ENCODE assay signal across 19 cellular contexts in the genomic region with DNA sequence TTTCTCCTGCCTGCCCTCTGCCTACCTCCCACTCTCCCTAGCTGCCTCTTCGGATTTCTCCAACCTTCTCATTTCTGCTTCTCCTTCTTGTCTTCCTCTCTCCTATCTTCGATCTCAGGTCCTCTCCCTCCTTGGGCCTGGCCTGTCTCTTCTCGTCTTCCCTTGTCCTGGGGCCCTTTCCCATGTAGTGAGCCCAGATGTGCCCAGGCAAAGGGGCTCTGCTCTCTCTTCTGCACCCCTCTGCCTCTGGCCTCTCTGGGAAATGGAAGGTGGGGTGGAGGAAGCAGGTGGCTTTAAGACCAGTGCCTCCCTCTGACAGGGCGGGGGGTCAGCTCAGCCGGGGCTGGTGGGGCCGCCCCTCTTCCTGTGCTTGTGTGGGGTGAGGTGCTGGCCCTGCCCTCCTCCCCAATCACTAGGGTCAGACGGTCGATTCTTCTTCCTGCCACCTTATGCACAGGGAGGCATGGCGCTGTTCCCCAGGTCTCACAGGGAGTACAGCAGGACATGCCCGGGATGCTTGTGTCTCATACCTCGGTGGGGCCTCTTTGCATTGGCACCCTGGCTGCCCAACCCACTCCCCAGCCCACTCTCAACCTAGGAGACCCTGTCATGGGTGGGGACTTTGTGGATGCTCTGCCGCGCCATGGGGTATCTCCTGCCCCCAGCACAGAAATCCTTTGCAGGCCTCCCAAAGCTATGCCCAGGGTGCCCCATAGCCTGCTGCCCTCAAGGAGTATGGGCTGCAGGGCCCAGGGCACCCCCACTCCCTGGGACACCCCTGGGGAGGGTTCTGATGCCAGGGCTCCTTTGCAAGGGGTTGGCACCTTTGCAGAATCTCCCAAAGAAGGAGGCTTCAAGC.
DNase-seq lines count a peak whose midpoint lies in the region; ATAC-seq and TF ChIP-seq lines count a peak whose summit lies in the region.
"Had no signal": no experiment of that assay in that cellular context is flagged by ENCODE, and none has a peak within 500 bp of the region (broad histone marks: within the 10 kb centered on the region; RNA-seq: fewer than 3 reads in every experiment).

No MANE protein-coding gene starts in this region.

- H3K36me3 ChIP-seq in Peyer's patch = no peaks in the 10 kb centered on the region
- no peaks in the 10 kb centered on the region for H3K36me3 ChIP-seq in mucosa of rectum (ENCODE audit: control insufficient read depth in 2 of 2, insufficient read depth in 2 of 2, low read length in 2 of 2)
- H3K36me3 ChIP-seq: left lung, SJSA1, thyroid gland had no signal

- H3K27me3 ChIP-seq in Peyer's patch = peaks cover 0 to 3% of the 10 kb centered on the region in 2 donors
- no peaks in the 10 kb centered on the region for H3K27me3 ChIP-seq in mucosa of rectum (ENCODE audit: control insufficient read depth in 2 of 2, insufficient read depth in 2 of 2, low read length in 2 of 2)
- H3K27me3 ChIP-seq: left lung, SJSA1, thyroid gland had no signal

- no peaks in the 10 kb centered on the region for H3K9me3 ChIP-seq in Peyer's patch
- no peaks in the 10 kb centered on the region for H3K9me3 ChIP-seq in mucosa of rectum (ENCODE audit: control insufficient read depth in 2 of 2, low read length in 2 of 2)
- H3K9me3 ChIP-seq: thyroid gland had no signal

- DNase-seq in Peyer's patch (peak in 2 of 3 donors; percentile 45 to 64), coronary artery (ENCODE audit: low spot score) (peak; percentile 54), substantia nigra (lab: John Stamatoyannopoulos, UW) (no peak), OCI-M2 (lab: John Stamatoyannopoulos, UW; ENCODE audit: unreplicated experiment) (no peak), NCI-H524 (lab: John Stamatoyannopoulos, UW) (no peak)
- DNase-seq: activated CD4-positive, alpha-beta T cell treated with anti-CD3 and anti-CD28 coated beads, Interleukin-2, amount 50 U/mL, for 1 hour; activated T-cell treated with anti-CD3 and anti-CD28 coated beads, Interleukin-2, amount 50 U/mL, for 1 hour; left lung; MM.1S; naive thymus-derived CD4-positive, alpha-beta T cell; NCI-H187; NCI-H510A; stimulated activated CD4-positive, alpha-beta T cell treated with anti-CD3 and anti-CD28 coated beads, Interleukin-1b, Interleukin-23, amount 100 ng/mL, for 48 hours; T1000 had no signal

- H3K4me3 ChIP-seq in Peyer's patch (no peak overlapping the region), coronary artery (no peak overlapping the region), mucosa of rectum (ENCODE audit: low read length in 2 of 2) (peak overlapping the region in 1 of 2 donors; percentile 31)
- H3K4me3 ChIP-seq: left lung, SJSA1, thyroid gland had no signal

- peak overlapping the region; percentile 68 to 71 for H3K9ac ChIP-seq in mucosa of rectum (ENCODE audit: low read depth in 1 of 2, low read length in 2 of 2)

- no peak for TF ChIP-seq CTCF in Peyer's patch (IDR thresholded peaks at IDR 0.05)
- no peak for TF ChIP-seq CTCF in coronary artery (IDR thresholded peaks at IDR 0.05)

- peak overlapping the region in 3 of 4 donors; percentile 52 to 86 (median 83) for H3K27ac ChIP-seq in Peyer's patch
- no peak overlapping the region for H3K27ac ChIP-seq in coronary artery
- H3K27ac ChIP-seq in mucosa of rectum (ENCODE audit: low read depth in 2 of 2, low read length in 2 of 2) = peak overlapping the region; percentile 91 to 92
- H3K27ac ChIP-seq in substantia nigra (ENCODE audit: low read depth, low read length, poor library complexity, severe bottlenecking) = peak overlapping the region; percentile 97
- H3K27ac ChIP-seq: left lung, SJSA1, thyroid gland had no signal

- peaks cover 0 to 21% (median 3%) of the 10 kb centered on the region in 4 donors for H3K4me1 ChIP-seq in Peyer's patch
- H3K4me1 ChIP-seq in mucosa of rectum (ENCODE audit: control insufficient read depth in 2 of 2, insufficient read depth in 2 of 2, low read length in 2 of 2) = peaks cover 21 to 41% of the 10 kb centered on the region in 2 donors

- TF ChIP-seq POLR2A in Peyer's patch (IDR thresholded peaks at IDR 0.05) = no peak

- no peak for ATAC-seq in HG03378 (IDR thresholded peaks at IDR 0.05; ENCODE audit: unreplicated experiment)
- ATAC-seq: activated naive CD4-positive, alpha-beta T cell treated with anti-CD3 and anti-CD28 coated beads, Interleukin-2, amount 50 U/mL, for 72 hours; left lung; naive thymus-derived CD4-positive, alpha-beta T cell had no signal

Comparison
In these comparisons a context has a peak if more than half of its experiments do, and no peak if none do; other contexts are left out.
1. DNase-seq: peak in Peyer's patch (2 of 3) and coronary artery (single experiment); none in substantia nigra (0 of 49), OCI-M2 (single experiment) and NCI-H524 (0 of 2).
2. H3K27ac ChIP-seq: peak in Peyer's patch (3 of 4), mucosa of rectum (2 of 2) and substantia nigra (single experiment); none in coronary artery (0 of 2).